1 cellular context compared by ENCODE assay signal in genomic region chr7:44071726-44072363, GRCh38.
TF ChIP-seq lines count a peak whose summit lies in the region.

No MANE protein-coding gene starts in this region.

TF ChIP-seq in HepG2, 621 proteins besides CTCF, POLR2A, EP300 and RAD21 (continued from another document and continues in another):
- TF ChIP-seq CSRNP1 (CRISPR knock-in tag; IDR thresholded peaks at IDR 0.05) (no peak), ZNF251 (CRISPR knock-in tag; IDR thresholded peaks at IDR 0.05) (no peak), AGO1 (IDR thresholded peaks at IDR 0.05; ENCODE audit: low read depth, low read length, poor library complexity, severe bottlenecking) (no peak), PBX2 (CRISPR knock-in tag; IDR thresholded peaks at IDR 0.05) (no peak), THRA (CRISPR knock-in tag; IDR thresholded peaks at IDR 0.05; ENCODE audit: borderline replicate concordance) (no peak), SP140L (CRISPR knock-in tag; IDR thresholded peaks at IDR 0.05; ENCODE audit: borderline replicate concordance) (no peak), ZNF766 (CRISPR knock-in tag; IDR thresholded peaks at IDR 0.05; ENCODE audit: borderline replicate concordance) (0 out of 2 replicates have a peak, but pooled peaks have one; percentile 64), HNRNPUL1 (IDR thresholded peaks at IDR 0.05; ENCODE audit: low read depth, low read length) (no peak), HCFC1 (IDR thresholded peaks at IDR 0.05; ENCODE audit: low read depth, low read length) (no peak), ZNF609 (CRISPR knock-in tag; IDR thresholded peaks at IDR 0.05; ENCODE audit: borderline replicate concordance) (peak; percentile 36; the same call in 1 of the 2 replicates), ZNF367 (CRISPR knock-in tag; IDR thresholded peaks at IDR 0.05; ENCODE audit: borderline replicate concordance) (no peak), NFKBIZ (CRISPR knock-in tag; IDR thresholded peaks at IDR 0.05) (no peak), SRF (IDR thresholded peaks at IDR 0.05; ENCODE audit: low read depth, low read length) (no peak), ZNF512 (CRISPR knock-in tag; IDR thresholded peaks at IDR 0.05) (no peak), CC2D1A (CRISPR knock-in tag; IDR thresholded peaks at IDR 0.05) (no peak), RNF219 (CRISPR knock-in tag; IDR thresholded peaks at IDR 0.05) (peak; percentile 28; the same call in 1 of the 2 replicates), HNF1A (IDR thresholded peaks at IDR 0.05; ENCODE audit: low read depth) (no peak), HNF1A (CRISPR knock-in tag; IDR thresholded peaks at IDR 0.05; ENCODE audit: borderline replicate concordance) (no peak), SP5 (CRISPR knock-in tag; IDR thresholded peaks at IDR 0.05; ENCODE audit: borderline replicate concordance, low read depth) (peak; percentile 17; the same call in 1 of the 2 replicates), SOX13 (IDR thresholded peaks at IDR 0.05) (peak; percentile 34; the same call in 1 of the 2 replicates), SOX13 (CRISPR knock-in tag; conservative IDR thresholded peaks at IDR 0.05 in 1 of 2, IDR thresholded peaks at IDR 0.05 in 1 of 2) (peak in 1 of 2 experiments; percentile 57; a peak in 1 of 4 replicates), TEAD2 (CRISPR knock-in tag; IDR thresholded peaks at IDR 0.05) (no peak), ZKSCAN8 (CRISPR knock-in tag; IDR thresholded peaks at IDR 0.05; ENCODE audit: borderline replicate concordance) (no peak; the same call in 1 of the 2 replicates), KIAA2018 (CRISPR knock-in tag; IDR thresholded peaks at IDR 0.05; ENCODE audit: borderline replicate concordance) (no peak), ZNF24 (IDR thresholded peaks at IDR 0.05) (no peak), GLI4 (CRISPR knock-in tag; IDR thresholded peaks at IDR 0.05; ENCODE audit: borderline replicate concordance) (no peak), MIER3 (CRISPR knock-in tag; IDR thresholded peaks at IDR 0.05; ENCODE audit: borderline replicate concordance) (no peak)
